ENCODE assay signal across 1 cellular context in the genomic region with DNA sequence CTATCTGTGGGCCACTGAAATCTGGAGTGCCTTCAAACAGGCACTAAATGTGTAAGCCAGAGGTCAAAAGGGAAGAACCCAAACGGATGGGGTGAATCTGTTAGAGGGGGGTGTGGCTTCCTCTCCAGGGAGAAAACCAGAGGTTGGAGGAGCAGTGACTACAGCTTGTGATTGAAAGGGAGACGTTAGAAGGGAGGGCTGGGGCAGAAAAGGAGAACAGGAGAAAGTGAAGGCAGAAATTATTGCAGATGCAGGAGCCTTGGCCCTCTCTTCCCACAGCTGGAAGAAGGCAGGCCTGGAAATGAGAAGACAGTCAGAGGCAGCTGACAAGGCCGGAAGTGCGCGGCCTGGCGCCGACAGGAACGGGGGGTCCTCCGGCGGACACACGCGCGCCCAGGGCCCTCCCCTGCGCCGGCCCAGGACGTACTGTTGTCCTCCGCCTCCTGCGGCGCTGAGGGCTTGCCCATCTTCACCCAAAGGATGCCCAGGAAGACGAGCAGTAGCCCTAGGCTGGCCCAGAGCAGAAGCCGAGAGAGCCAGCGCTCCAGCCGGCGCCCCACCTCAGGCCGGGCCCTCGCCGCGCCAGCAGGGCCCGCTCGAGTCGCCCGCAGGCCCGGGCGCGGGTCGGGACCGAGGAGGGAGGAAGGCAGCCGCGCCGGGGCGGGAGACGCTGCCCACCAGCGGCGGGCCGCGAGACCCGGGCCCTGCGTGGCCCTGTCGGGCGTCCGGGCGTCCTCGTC.
TF ChIP-seq lines count a peak whose summit lies in the region.

No MANE protein-coding gene starts in this region.

TF ChIP-seq in HepG2, 621 proteins besides CTCF, POLR2A, EP300 and RAD21 (continued from another document and continues in another):
- TF ChIP-seq, protein P1, sequence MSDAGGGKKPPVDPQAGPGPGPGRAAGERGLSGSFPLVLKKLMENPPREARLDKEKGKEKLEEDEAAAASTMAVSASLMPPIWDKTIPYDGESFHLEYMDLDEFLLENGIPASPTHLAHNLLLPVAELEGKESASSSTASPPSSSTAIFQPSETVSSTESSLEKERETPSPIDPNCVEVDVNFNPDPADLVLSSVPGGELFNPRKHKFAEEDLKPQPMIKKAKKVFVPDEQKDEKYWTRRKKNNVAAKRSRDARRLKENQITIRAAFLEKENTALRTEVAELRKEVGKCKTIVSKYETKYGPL (CRISPR knock-in tag; IDR thresholded peaks at IDR 0.05) = no peak
- TF ChIP-seq NR1H2 (CRISPR knock-in tag; IDR thresholded peaks at IDR 0.05; ENCODE audit: borderline replicate concordance, low read depth) (no peak), NFE2 (CRISPR knock-in tag; IDR thresholded peaks at IDR 0.05) (no peak), GPN1 (CRISPR knock-in tag; IDR thresholded peaks at IDR 0.05; ENCODE audit: borderline replicate concordance) (no peak), ZNF598 (CRISPR knock-in tag; IDR thresholded peaks at IDR 0.05; ENCODE audit: borderline replicate concordance) (no peak), ZFP37 (CRISPR knock-in tag; IDR thresholded peaks at IDR 0.05; ENCODE audit: borderline replicate concordance) (no peak), NFKB2 (CRISPR knock-in tag; IDR thresholded peaks at IDR 0.05; ENCODE audit: borderline replicate concordance) (peak; percentile 46; the same call in 1 of the 2 replicates), ZNF207 (IDR thresholded peaks at IDR 0.05; ENCODE audit: borderline replicate concordance) (no peak), ZMAT3 (CRISPR knock-in tag; conservative IDR thresholded peaks at IDR 0.05) (no peak), MAFK (conservative IDR thresholded peaks at IDR 0.05 in 1 of 2, IDR thresholded peaks at IDR 0.05 in 1 of 2; ENCODE audit: low read length in 2 of 2) (no peak), ZNF567 (CRISPR knock-in tag; IDR thresholded peaks at IDR 0.05; ENCODE audit: borderline replicate concordance) (no peak), MEIS1 (CRISPR knock-in tag; IDR thresholded peaks at IDR 0.05; ENCODE audit: borderline replicate concordance) (no peak; the same call in none of the 2 replicates), KLF11 (CRISPR knock-in tag; IDR thresholded peaks at IDR 0.05) (0 out of 2 replicates have a peak, but pooled peaks have one; percentile 20), ZNF337 (CRISPR knock-in tag; IDR thresholded peaks at IDR 0.05; ENCODE audit: borderline replicate concordance, low read depth) (no peak), BRCA1 (CRISPR knock-in tag; IDR thresholded peaks at IDR 0.05) (no peak), ZNF496 (CRISPR knock-in tag; IDR thresholded peaks at IDR 0.05; ENCODE audit: insufficient replicate concordance) (no peak), ZNF883 (CRISPR knock-in tag; IDR thresholded peaks at IDR 0.05; ENCODE audit: not compliant biosample characterization) (no peak), HHEX (CRISPR knock-in tag; IDR thresholded peaks at IDR 0.05) (no peak), HNF4A (CRISPR knock-in tag; IDR thresholded peaks at IDR 0.05) (0 out of 2 replicates have a peak, but pooled peaks have one; percentile 12), ZNF660 (CRISPR knock-in tag; IDR thresholded peaks at IDR 0.05; ENCODE audit: borderline replicate concordance, low read depth) (no peak), SYNCRIP (IDR thresholded peaks at IDR 0.05; ENCODE audit: insufficient read depth, low read depth, low read length) (no peak), NFKBIZ (CRISPR knock-in tag; IDR thresholded peaks at IDR 0.05) (no peak), MLLT10 (CRISPR knock-in tag; IDR thresholded peaks at IDR 0.05) (no peak), ZNF564 (CRISPR knock-in tag; IDR thresholded peaks at IDR 0.05) (no peak), SRF (IDR thresholded peaks at IDR 0.05; ENCODE audit: low read depth, low read length) (no peak), GATAD1 (CRISPR knock-in tag; IDR thresholded peaks at IDR 0.05) (peak; percentile 85), SALL1 (CRISPR knock-in tag; IDR thresholded peaks at IDR 0.05) (peak; percentile 58), ZFP36 (IDR thresholded peaks at IDR 0.05; ENCODE audit: borderline replicate concordance, low read depth, low read length, partially characterized antibody) (no peak), AKAP8 (CRISPR knock-in tag; IDR thresholded peaks at IDR 0.05) (no peak), NFRKB (IDR thresholded peaks at IDR 0.05) (no peak), HDAC2 (CRISPR knock-in tag; IDR thresholded peaks at IDR 0.05) (peak; percentile 69), ZNF724P (CRISPR knock-in tag; IDR thresholded peaks at IDR 0.05; ENCODE audit: borderline replicate concordance) (no peak), ARNT2 (CRISPR knock-in tag; IDR thresholded peaks at IDR 0.05; ENCODE audit: low read depth) (0 out of 2 replicates have a peak, but pooled peaks have one; percentile 23)
- TF ChIP-seq, protein P2, sequence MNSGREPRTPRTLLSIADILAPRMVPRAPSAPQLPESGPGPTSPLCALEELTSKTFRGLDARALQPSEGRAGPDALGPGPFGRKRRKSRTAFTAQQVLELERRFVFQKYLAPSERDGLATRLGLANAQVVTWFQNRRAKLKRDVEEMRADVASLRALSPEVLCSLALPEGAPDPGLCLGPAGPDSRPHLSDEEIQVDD (CRISPR knock-in tag; IDR thresholded peaks at IDR 0.05; ENCODE audit: borderline replicate concordance) = 0 out of 2 replicates have a peak, but pooled peaks have one; percentile 66
- TF ChIP-seq, protein P3, sequence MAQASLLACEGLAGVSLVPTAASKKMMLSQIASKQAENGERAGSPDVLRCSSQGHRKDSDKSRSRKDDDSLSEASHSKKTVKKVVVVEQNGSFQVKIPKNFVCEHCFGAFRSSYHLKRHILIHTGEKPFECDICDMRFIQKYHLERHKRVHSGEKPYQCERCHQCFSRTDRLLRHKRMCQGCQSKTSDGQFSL (CRISPR knock-in tag; IDR thresholded peaks at IDR 0.05) = no peak; the same call in 1 of the 2 replicates
- TF ChIP-seq, protein P4, sequence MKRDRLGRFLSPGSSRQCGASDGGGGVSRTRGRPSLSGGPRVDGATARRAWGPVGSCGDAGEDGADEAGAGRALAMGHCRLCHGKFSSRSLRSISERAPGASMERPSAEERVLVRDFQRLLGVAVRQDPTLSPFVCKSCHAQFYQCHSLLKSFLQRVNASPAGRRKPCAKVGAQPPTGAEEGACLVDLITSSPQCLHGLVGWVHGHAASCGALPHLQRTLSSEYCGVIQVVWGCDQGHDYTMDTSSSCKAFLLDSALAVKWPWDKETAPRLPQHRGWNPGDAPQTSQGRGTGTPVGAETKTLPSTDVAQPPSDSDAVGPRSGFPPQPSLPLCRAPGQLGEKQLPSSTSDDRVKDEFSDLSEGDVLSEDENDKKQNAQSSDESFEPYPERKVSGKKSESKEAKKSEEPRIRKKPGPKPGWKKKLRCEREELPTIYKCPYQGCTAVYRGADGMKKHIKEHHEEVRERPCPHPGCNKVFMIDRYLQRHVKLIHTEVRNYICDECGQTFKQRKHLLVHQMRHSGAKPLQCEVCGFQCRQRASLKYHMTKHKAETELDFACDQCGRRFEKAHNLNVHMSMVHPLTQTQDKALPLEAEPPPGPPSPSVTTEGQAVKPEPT (CRISPR knock-in tag; IDR thresholded peaks at IDR 0.05; ENCODE audit: low read depth) = no peak
- TF ChIP-seq, protein P5, sequence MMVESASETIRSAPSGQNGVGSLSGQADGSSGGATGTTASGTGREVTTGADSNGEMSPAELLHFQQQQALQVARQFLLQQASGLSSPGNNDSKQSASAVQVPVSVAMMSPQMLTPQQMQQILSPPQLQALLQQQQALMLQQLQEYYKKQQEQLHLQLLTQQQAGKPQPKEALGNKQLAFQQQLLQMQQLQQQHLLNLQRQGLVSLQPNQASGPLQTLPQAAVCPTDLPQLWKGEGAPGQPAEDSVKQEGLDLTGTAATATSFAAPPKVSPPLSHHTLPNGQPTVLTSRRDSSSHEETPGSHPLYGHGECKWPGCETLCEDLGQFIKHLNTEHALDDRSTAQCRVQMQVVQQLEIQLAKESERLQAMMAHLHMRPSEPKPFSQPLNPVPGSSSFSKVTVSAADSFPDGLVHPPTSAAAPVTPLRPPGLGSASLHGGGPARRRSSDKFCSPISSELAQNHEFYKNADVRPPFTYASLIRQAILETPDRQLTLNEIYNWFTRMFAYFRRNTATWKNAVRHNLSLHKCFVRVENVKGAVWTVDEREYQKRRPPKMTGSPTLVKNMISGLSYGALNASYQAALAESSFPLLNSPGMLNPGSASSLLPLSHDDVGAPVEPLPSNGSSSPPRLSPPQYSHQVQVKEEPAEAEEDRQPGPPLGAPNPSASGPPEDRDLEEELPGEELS (CRISPR knock-in tag; IDR thresholded peaks at IDR 0.05) = no peak
- TF ChIP-seq, protein P6, sequence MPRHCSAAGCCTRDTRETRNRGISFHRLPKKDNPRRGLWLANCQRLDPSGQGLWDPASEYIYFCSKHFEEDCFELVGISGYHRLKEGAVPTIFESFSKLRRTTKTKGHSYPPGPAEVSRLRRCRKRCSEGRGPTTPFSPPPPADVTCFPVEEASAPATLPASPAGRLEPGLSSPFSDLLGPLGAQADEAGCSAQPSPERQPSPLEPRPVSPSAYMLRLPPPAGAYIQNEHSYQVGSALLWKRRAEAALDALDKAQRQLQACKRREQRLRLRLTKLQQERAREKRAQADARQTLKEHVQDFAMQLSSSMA (CRISPR knock-in tag; IDR thresholded peaks at IDR 0.05) = peak; percentile 99
- TF ChIP-seq, protein P7, sequence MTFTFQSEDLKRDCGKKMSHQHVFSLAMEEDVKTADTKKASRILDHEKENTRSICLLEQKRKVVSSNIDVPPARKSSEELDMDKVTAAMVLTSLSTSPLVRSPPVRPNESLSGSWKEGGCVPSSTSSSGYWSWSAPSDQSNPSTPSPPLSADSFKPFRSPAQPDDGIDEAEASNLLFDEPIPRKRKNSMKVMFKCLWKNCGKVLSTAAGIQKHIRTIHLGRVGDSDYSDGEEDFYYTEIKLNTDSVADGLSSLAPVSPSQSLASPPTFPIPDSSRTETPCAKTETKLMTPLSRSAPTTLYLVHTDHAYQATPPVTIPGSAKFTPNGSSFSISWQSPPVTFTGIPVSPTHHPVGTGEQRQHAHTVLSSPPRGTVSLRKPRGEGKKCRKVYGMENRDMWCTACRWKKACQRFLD (CRISPR knock-in tag; IDR thresholded peaks at IDR 0.05; ENCODE audit: borderline replicate concordance) = no peak
- TF ChIP-seq, protein P8, sequence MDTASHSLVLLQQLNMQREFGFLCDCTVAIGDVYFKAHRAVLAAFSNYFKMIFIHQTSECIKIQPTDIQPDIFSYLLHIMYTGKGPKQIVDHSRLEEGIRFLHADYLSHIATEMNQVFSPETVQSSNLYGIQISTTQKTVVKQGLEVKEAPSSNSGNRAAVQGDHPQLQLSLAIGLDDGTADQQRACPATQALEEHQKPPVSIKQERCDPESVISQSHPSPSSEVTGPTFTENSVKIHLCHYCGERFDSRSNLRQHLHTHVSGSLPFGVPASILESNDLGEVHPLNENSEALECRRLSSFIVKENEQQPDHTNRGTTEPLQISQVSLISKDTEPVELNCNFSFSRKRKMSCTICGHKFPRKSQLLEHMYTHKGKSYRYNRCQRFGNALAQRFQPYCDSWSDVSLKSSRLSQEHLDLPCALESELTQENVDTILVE (CRISPR knock-in tag; IDR thresholded peaks at IDR 0.05) = peak; percentile 47; the same call in 1 of the 2 replicates
- TF ChIP-seq, protein P9, sequence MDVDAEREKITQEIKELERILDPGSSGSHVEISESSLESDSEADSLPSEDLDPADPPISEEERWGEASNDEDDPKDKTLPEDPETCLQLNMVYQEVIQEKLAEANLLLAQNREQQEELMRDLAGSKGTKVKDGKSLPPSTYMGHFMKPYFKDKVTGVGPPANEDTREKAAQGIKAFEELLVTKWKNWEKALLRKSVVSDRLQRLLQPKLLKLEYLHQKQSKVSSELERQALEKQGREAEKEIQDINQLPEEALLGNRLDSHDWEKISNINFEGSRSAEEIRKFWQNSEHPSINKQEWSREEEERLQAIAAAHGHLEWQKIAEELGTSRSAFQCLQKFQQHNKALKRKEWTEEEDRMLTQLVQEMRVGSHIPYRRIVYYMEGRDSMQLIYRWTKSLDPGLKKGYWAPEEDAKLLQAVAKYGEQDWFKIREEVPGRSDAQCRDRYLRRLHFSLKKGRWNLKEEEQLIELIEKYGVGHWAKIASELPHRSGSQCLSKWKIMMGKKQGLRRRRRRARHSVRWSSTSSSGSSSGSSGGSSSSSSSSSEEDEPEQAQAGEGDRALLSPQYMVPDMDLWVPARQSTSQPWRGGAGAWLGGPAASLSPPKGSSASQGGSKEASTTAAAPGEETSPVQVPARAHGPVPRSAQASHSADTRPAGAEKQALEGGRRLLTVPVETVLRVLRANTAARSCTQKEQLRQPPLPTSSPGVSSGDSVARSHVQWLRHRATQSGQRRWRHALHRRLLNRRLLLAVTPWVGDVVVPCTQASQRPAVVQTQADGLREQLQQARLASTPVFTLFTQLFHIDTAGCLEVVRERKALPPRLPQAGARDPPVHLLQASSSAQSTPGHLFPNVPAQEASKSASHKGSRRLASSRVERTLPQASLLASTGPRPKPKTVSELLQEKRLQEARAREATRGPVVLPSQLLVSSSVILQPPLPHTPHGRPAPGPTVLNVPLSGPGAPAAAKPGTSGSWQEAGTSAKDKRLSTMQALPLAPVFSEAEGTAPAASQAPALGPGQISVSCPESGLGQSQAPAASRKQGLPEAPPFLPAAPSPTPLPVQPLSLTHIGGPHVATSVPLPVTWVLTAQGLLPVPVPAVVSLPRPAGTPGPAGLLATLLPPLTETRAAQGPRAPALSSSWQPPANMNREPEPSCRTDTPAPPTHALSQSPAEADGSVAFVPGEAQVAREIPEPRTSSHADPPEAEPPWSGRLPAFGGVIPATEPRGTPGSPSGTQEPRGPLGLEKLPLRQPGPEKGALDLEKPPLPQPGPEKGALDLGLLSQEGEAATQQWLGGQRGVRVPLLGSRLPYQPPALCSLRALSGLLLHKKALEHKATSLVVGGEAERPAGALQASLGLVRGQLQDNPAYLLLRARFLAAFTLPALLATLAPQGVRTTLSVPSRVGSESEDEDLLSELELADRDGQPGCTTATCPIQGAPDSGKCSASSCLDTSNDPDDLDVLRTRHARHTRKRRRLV (CRISPR knock-in tag; IDR thresholded peaks at IDR 0.05) = no peak
- TF ChIP-seq, protein P10, sequence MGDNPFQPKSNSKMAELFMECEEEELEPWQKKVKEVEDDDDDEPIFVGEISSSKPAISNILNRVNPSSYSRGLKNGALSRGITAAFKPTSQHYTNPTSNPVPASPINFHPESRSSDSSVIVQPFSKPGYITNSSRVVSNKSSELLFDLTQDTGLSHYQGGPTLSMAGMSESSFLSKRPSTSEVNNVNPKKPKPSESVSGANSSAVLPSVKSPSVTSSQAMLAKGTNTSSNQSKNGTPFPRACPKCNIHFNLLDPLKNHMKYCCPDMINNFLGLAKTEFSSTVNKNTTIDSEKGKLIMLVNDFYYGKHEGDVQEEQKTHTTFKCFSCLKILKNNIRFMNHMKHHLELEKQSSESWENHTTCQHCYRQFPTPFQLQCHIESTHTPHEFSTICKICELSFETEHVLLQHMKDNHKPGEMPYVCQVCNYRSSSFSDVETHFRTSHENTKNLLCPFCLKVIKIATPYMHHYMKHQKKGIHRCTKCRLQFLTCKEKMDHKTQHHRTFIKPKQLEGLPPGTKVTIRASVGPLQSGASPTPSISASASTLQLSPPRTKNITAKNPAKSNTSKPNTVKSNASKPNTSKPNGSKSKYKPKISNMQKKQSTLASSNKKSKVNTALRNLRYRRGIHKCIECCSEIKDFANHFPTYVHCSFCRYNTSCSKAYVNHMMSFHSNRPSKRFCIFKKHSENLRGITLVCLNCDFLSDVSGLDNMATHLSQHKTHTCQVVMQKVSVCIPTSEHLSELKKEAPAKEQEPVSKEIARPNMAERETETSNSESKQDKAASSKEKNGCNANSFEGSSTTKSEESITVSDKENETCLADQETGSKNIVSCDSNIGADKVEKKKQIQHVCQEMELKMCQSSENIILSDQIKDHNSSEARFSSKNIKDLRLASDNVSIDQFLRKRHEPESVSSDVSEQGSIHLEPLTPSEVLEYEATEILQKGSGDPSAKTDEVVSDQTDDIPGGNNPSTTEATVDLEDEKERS (CRISPR knock-in tag; IDR thresholded peaks at IDR 0.05) = no peak
